In the genomic region with DNA sequence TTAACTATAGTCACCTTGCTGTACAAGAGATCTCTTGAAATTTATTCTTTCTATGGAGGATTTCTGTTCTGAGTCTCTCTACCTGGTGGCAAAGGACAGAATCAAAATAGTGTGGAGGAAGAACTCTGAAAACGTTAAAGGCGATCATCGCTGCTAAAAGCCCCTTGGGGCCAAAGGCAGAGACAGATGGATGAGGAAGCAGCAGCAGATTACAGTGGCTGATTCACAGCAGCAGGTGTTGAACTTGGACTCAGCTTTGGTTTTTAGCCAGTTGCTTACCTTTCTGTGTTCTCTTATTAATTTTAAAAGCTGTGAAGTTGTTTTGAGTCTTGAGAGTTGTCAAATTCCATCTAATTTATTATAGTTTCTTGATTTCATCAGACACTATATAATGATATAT, we compare ENCODE assay signal across 13 cellular contexts.
DNase-seq lines count a peak whose midpoint lies in the region; ATAC-seq lines count a peak whose summit lies in the region.
"Had no signal": no experiment of that assay in that cellular context is flagged by ENCODE, and none has a peak within 500 bp of the region (broad histone marks: within the 10 kb centered on the region; RNA-seq: fewer than 3 reads in every experiment).

No MANE protein-coding gene starts in this region.

- DNase-seq in NCI-H526 (lab: John Stamatoyannopoulos, UW) (peak; percentile 15 to 55), NCI-H526 treated with DMSO at 0.1 percent for 48 hours (lab: John Stamatoyannopoulos, UW) (no peak), NCI-H82 treated with DMSO at 0.1 percent for 48 hours (lab: John Stamatoyannopoulos, UW; ENCODE audit: unreplicated experiment) (peak; percentile 39), myocyte (ENCODE audit: low read depth) (peak; percentile 54), 8988T (no peak)
- DNase-seq: BE2C; CD4-positive, alpha-beta memory T cell; DMS53; GF-D8; GOT3 had no signal

- no peak for ATAC-seq in HG02798 (IDR thresholded peaks at IDR 0.05; ENCODE audit: poor library complexity, unreplicated experiment)
- ATAC-seq in HG03442 (IDR thresholded peaks at IDR 0.05; ENCODE audit: unreplicated experiment), result no peak
- ATAC-seq: K562 had no signal

Comparison
In these comparisons a context has a peak if more than half of its experiments do, and no peak if none do; other contexts are left out.
1. DNase-seq: peak in NCI-H526 (2 of 2), NCI-H82 treated with DMSO at 0.1 percent for 48 hours (single experiment) and myocyte (single experiment); none in NCI-H526 treated with DMSO at 0.1 percent for 48 hours (single experiment) and 8988T (single experiment).